ENCODE assay signal across 8 cellular contexts in genomic region chr15:84982301-84982920, GRCh38. TPM values are rescaled to one million over a fixed set of nuclear protein-coding genes. Genes with fewer than 3 reads are reported as not detected.
DNase-seq lines count a peak whose midpoint lies in the region; ATAC-seq, FAIRE-seq and TF ChIP-seq lines count a peak whose summit lies in the region.

No MANE protein-coding gene starts in this region.

- TF ChIP-seq RAD21 in A549 (conservative IDR thresholded peaks at IDR 0.05 in 1 of 2, IDR thresholded peaks at IDR 0.05 in 1 of 2) (no peak), liver (IDR thresholded peaks at IDR 0.05) (peak; percentile 44 to 58)

- CTCF ChIA-PET in A549 (lab: Yijun Ruan, JAX), result interaction anchor here (1.0 to 6.2 kb wide), 8 partner anchors 10 to 63 kb away, joined by 3 to 80 read pairs (median 5); no protein-coding TSS in a partner anchor

- no peaks in the 10 kb centered on the region for H3K27me3 ChIP-seq in WERI-Rb-1 (ENCODE audit: insufficient read depth, low read depth, severe bottlenecking)
- H3K27me3 ChIP-seq in liver (ENCODE audit: control insufficient read depth in 4 of 4, insufficient read depth in 4 of 4, low read length in 3 of 4), result no peaks in the 10 kb centered on the region

- H3K27ac ChIP-seq in A549 (peak overlapping the region; percentile 97 to 98), WERI-Rb-1 (no peak overlapping the region), liver (ENCODE audit: low read depth in 1 of 2, low read length in 2 of 2) (peak overlapping the region; percentile 90 to 95)

- H3K9me3 ChIP-seq in A549 (no peaks in the 10 kb centered on the region), WERI-Rb-1 (ENCODE audit: severe bottlenecking) (no peaks in the 10 kb centered on the region), liver (ENCODE audit: control insufficient read depth in 4 of 4, low read length in 3 of 4) (no peaks in the 10 kb centered on the region)

- peak overlapping the region; percentile 82 for H3K4me2 ChIP-seq in A549

- peak overlapping the region; percentile 77 to 91 for H3K9ac ChIP-seq in liver (ENCODE audit: low read depth in 1 of 2, low read length in 2 of 2)

- H3K4me1 ChIP-seq in A549 (peaks cover 50% of the 10 kb centered on the region), liver (ENCODE audit: control insufficient read depth in 4 of 4, insufficient read depth in 4 of 4, low read length in 3 of 4) (peaks cover 6 to 34% (median 22%) of the 10 kb centered on the region in 4 donors)

- WGBS in A549 (ENCODE audit: missing lambda C conversion rate), result 2% methylated on average over 43 of the region's 46 CpGs
- under 1% methylated on average over 46 of the region's 46 CpGs for WGBS in liver

- DNase-seq in A549 (ENCODE audit: low read depth in 1 of 2, low spot score in 1 of 2) (peak in 1 of 2 experiments; percentile 59), HCEC 1CT (peak; percentile 32), WERI-Rb-1 (no peak), NCI-H1417 treated with DMSO at 0.1 percent for 48 hours (lab: John Stamatoyannopoulos, UW) (no peak), NCI-H1436 (lab: John Stamatoyannopoulos, UW) (no peak)
- peak; percentile 67 for DNase-seq in central memory CD4-positive, alpha-beta T cell
- DNase-seq in stimulated activated CD4-positive, alpha-beta T cell treated with anti-CD3 and anti-CD28 coated beads, Interleukin-4, amount 100 ng/mL, for 4 hours, result peak; percentile 31 to 40

- no peak for TF ChIP-seq CTCF in A549 (IDR thresholded peaks at IDR 0.05)
- no peak for TF ChIP-seq CTCF in WERI-Rb-1 (IDR thresholded peaks at IDR 0.05; ENCODE audit: low read depth, low read length)
- TF ChIP-seq CTCF in liver (IDR thresholded peaks at IDR 0.05; ENCODE audit: low read depth, low read length, missing input control), result no peak

- POLR2A ChIA-PET in A549 (lab: Yijun Ruan, JAX), result interaction anchor here (4.2 kb wide), 1 partner anchor 63 kb away, joined by 50 read pairs; no protein-coding TSS in a partner anchor

- H3K4me3 ChIP-seq in A549 (peak overlapping the region; percentile 91), WERI-Rb-1 (ENCODE audit: low read depth, low read length) (peak overlapping the region; percentile 77), liver (ENCODE audit: low read depth in 1 of 3, low read length in 3 of 3) (peak overlapping the region; percentile 50 to 91 (median 81))

- no peaks in the 10 kb centered on the region for H3K36me3 ChIP-seq in WERI-Rb-1
- H3K36me3 ChIP-seq in liver (ENCODE audit: control insufficient read depth in 4 of 4, insufficient read depth in 3 of 4, low read depth in 1 of 4, low read length in 3 of 4), result no peaks in the 10 kb centered on the region

- no peak for TF ChIP-seq POLR2A in A549 (IDR thresholded peaks at IDR 0.05; ENCODE audit: low read length)

- TF ChIP-seq EP300 in A549 (IDR thresholded peaks at IDR 0.05), result no peak

- no peak; a peak in 1 of 6 replicates for ATAC-seq in A549

- no peak for FAIRE-seq in A549 (lab: Jason Lieb, UNC)

TF ChIP-seq in A549, 52 proteins besides CTCF, POLR2A, EP300 and RAD21 (continues in another document):
- TF ChIP-seq RARB (CRISPR knock-in tag; IDR thresholded peaks at IDR 0.05) (no peak), MAX (IDR thresholded peaks at IDR 0.05) (peak; percentile 36; the same call in 1 of the 2 replicates), ELK1 (IDR thresholded peaks at IDR 0.05; ENCODE audit: low read depth, low read length) (no peak), USF2 (IDR thresholded peaks at IDR 0.05) (no peak), CBX8 (IDR thresholded peaks at IDR 0.05) (no peak), HOXB5 (CRISPR knock-in tag; IDR thresholded peaks at IDR 0.05) (0 out of 2 replicates have a peak, but pooled peaks have one; percentile 36), PHF8 (IDR thresholded peaks at IDR 0.05; ENCODE audit: borderline replicate concordance, low read depth) (peak; percentile 36; the same call in 1 of the 2 replicates)

TF ChIP-seq in liver, 16 proteins besides CTCF, POLR2A, EP300 and RAD21:
- TF ChIP-seq EGR1 (IDR thresholded peaks at IDR 0.05; ENCODE audit: low read depth in 2 of 2) (peak; percentile 15 to 45), FOXA1 (IDR thresholded peaks at IDR 0.05) (no peak), FOXA2 (IDR thresholded peaks at IDR 0.05) (no peak), RXRA (IDR thresholded peaks at IDR 0.05) (peak in 1 of 2 donors; percentile 41), JUND (IDR thresholded peaks at IDR 0.05) (no peak), TAF1 (conservative IDR thresholded peaks at IDR 0.05) (peak; percentile 88), MAX (IDR thresholded peaks at IDR 0.05) (peak; percentile 82), NR2F2 (IDR thresholded peaks at IDR 0.05) (peak; percentile 64), YY1 (IDR thresholded peaks at IDR 0.05) (peak; percentile 89), HNF4G (IDR thresholded peaks at IDR 0.05) (peak; percentile 59), GABPA (IDR thresholded peaks at IDR 0.05 in 1 of 2, conservative IDR thresholded peaks at IDR 0.05 in 1 of 2) (no peak), HNF4A (conservative IDR thresholded peaks at IDR 0.05) (peak; percentile 70 to 80), ATF3 (IDR thresholded peaks at IDR 0.05) (no peak), REST (IDR thresholded peaks at IDR 0.05) (peak; percentile 90), SP1 (IDR thresholded peaks at IDR 0.05) (peak; percentile 65), ZBTB33 (IDR thresholded peaks at IDR 0.05) (peak; percentile 34)
TF ChIP-seq in liver: peak in this region for 11.

RNA-seq across cellular contexts. Expression of gene PDE8A, which starts 0.8 kb away (rescaled TPM):
- polyA plus RNA-seq in A549 (2011; rRNA removed), result 171 and 204 TPM in 2 replicates
- 43.7 and 46.8 TPM in 2 replicates for polyA plus RNA-seq in A549 (2012; cell fraction: cytosol; rRNA removed)
- 57.8 and 99.2 TPM in 2 replicates for polyA plus RNA-seq in A549 (2012; cell fraction: nucleus; rRNA removed)
- 44.4 to 45.3 TPM (median 45.0 TPM) in 3 replicates for polyA plus RNA-seq in A549 (2017; fragmentation: RNase III; extraction: RNeasy Plus Mini Kit Qiagen cat#74134 plus additional on column Dnase treatment)
- polyA minus RNA-seq in A549 (2011; rRNA and poly(A)+ RNA removed), result 104 and 125 TPM in 2 replicates
- total RNA-seq in liver, result 10 to 100 TPM; 14.6 to 47.5 TPM
- polyA plus RNA-seq in liver, result 10 to 100 TPM; 11.2 to 18.6 TPM

Comparison
In these comparisons a context has a peak if more than half of its experiments do, and no peak if none do; other contexts are left out.
1. DNase-seq: peak in HCEC 1CT (single experiment), central memory CD4-positive, alpha-beta T cell (single experiment) and stimulated activated CD4-positive, alpha-beta T cell treated with anti-CD3 and anti-CD28 coated beads, Interleukin-4, amount 100 ng/mL, for 4 hours (2 of 2); none in WERI-Rb-1 (single experiment), NCI-H1417 treated with DMSO at 0.1 percent for 48 hours (single experiment) and NCI-H1436 (single experiment).
2. Peak in every context shown above with its lines, with median percentiles within 50 percentile points of each other: H3K4me3 ChIP-seq.